Comparison of ENCODE assay signal across 23 cellular contexts in the genomic region with DNA sequence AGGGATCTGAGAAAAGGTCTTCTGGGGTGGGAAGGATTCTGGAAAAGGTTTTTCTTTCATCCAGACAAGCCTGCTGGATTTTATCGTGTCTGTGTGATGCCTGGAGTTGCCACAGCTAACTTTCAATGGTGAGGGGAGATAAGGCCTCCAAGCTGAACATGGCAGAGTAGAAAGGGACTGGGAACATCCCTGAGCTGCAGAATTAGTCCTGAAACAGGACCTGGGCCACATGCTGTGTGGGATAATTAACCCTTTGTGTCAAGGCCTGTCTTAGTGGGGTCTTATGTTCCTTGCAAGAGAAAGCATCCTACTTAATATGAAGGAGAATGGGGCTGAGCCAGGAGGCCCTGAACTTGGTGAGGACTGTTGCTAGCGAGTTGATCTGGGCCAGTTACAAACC.
DNase-seq lines count a peak whose midpoint lies in the region; ATAC-seq, FAIRE-seq and TF ChIP-seq lines count a peak whose summit lies in the region.
"Had no signal": no experiment of that assay in that cellular context is flagged by ENCODE, and none has a peak within 500 bp of the region (broad histone marks: within the 10 kb centered on the region; RNA-seq: fewer than 3 reads in every experiment).

No MANE protein-coding gene starts in this region.

- H3K27me3 Mint-ChIP-seq in neural progenitor cell (ENCODE audit: insufficient read depth, low read depth) (peaks cover 5% of the 10 kb centered on the region), chondrocyte (ENCODE audit: low read depth) (peaks cover 10% of the 10 kb centered on the region)
- H3K27me3 Mint-ChIP-seq: CD4-positive, CD25-positive, alpha-beta regulatory T cell had no signal

- no peaks in the 10 kb centered on the region for H3K9me3 Mint-ChIP-seq in neural progenitor cell
- H3K9me3 Mint-ChIP-seq in chondrocyte (ENCODE audit: low read depth): no peaks in the 10 kb centered on the region
- H3K9me3 Mint-ChIP-seq: CD8-positive, alpha-beta T cell had no signal

- H3K4me3 ChIP-seq in HepG2 (replicated peaks in 1 of 3; ENCODE audit: insufficient read depth in 1 of 3, low read depth in 2 of 3, low read length in 3 of 3) (no peak overlapping the region), right lobe of liver (no peak overlapping the region), neural progenitor cell (no peak overlapping the region)
- H3K4me3 ChIP-seq: BLaER1, GM23248 had no signal

- H3K4me3 Mint-ChIP-seq in neural progenitor cell: no peak overlapping the region
- H3K4me3 Mint-ChIP-seq in chondrocyte (ENCODE audit: unreplicated experiment): no peak overlapping the region
- H3K4me3 Mint-ChIP-seq: B cell; CD4-positive, CD25-positive, alpha-beta regulatory T cell; CD8-positive, alpha-beta T cell had no signal

- H4K20me1 ChIP-seq in HepG2 (ENCODE audit: insufficient read depth, low read length) (no peaks in the 10 kb centered on the region), neural progenitor cell (ENCODE audit: low read depth) (peaks cover 22% of the 10 kb centered on the region)
- H4K20me1 ChIP-seq: BLaER1 had no signal

- ATAC-seq in HepG2: no peak
- ATAC-seq in right lobe of liver: no peak
- ATAC-seq: CD8-positive, alpha-beta T cell had no signal

- H3K36me3 ChIP-seq in HepG2 (replicated peaks in 1 of 2; ENCODE audit: control insufficient read depth in 1 of 2, insufficient read depth in 2 of 2, low read length in 2 of 2) (peaks cover 17 to 52% of the 10 kb centered on the region in 2 experiments), right lobe of liver (no peaks in the 10 kb centered on the region), neural progenitor cell (no peaks in the 10 kb centered on the region)
- H3K36me3 ChIP-seq: BLaER1 had no signal

- TF ChIP-seq RAD21 in HepG2 (CRISPR knock-in tag; IDR thresholded peaks at IDR 0.05): no peak

- TF ChIP-seq POLR2A in HepG2 (IDR thresholded peaks at IDR 0.05; ENCODE audit: insufficient read depth in 1 of 2, low read depth in 2 of 2, low read length in 2 of 2) (no peak), right lobe of liver (IDR thresholded peaks at IDR 0.05) (no peak)

- no peaks in the 10 kb centered on the region for H3K9me3 ChIP-seq in HepG2 (ENCODE audit: low read length)
- no peaks in the 10 kb centered on the region for H3K9me3 ChIP-seq in right lobe of liver
- no peaks in the 10 kb centered on the region for H3K9me3 ChIP-seq in neural progenitor cell (ENCODE audit: low read depth)
- H3K9me3 ChIP-seq: BLaER1, Caco-2 had no signal

- 100% methylated on average over 2 of the region's 2 CpGs for WGBS in HepG2 (ENCODE audit: low lambda C conversion rate)
- 73% methylated on average over 2 of the region's 2 CpGs for WGBS in right lobe of liver (ENCODE audit: insufficient coverage, low coverage, low lambda C conversion rate, missing lambda C conversion rate)

- TF ChIP-seq EP300 in HepG2 (IDR thresholded peaks at IDR 0.05; ENCODE audit: low read depth in 2 of 2, low read length in 2 of 2) (no peak), HepG2 (CRISPR knock-in tag; IDR thresholded peaks at IDR 0.05; ENCODE audit: borderline replicate concordance) (no peak)

- H2AFZ ChIP-seq in HepG2 (ENCODE audit: low read length): no peak overlapping the region
- no peak overlapping the region for H2AFZ ChIP-seq in neural progenitor cell (replicated peaks)
- H2AFZ ChIP-seq: GM23248 had no signal

- H3K4me2 ChIP-seq in HepG2 (ENCODE audit: low read depth, low read length) (no peak overlapping the region), neural progenitor cell (no peak overlapping the region)
- H3K4me2 ChIP-seq: BLaER1 had no signal

- TF ChIP-seq CTCF in HepG2 (CRISPR knock-in tag; IDR thresholded peaks at IDR 0.05) (no peak), right lobe of liver (IDR thresholded peaks at IDR 0.05) (no peak), neural progenitor cell (IDR thresholded peaks at IDR 0.05) (no peak), chondrocyte (IDR thresholded peaks at IDR 0.05) (no peak)

- CTCF ChIA-PET in HepG2 (lab: Yijun Ruan, JAX; ENCODE audit: low intra/inter-chr PET ratio, low total read pairs): no interaction called here

- H3K4me1 ChIP-seq in HepG2 (ENCODE audit: insufficient read depth, low read length): no peaks in the 10 kb centered on the region
- no peaks in the 10 kb centered on the region for H3K4me1 ChIP-seq in right lobe of liver
- peaks cover 10% of the 10 kb centered on the region for H3K4me1 ChIP-seq in neural progenitor cell
- H3K4me1 ChIP-seq: BLaER1, Caco-2 had no signal

- DNase-seq in HepG2 (ENCODE audit: low spot score): no peak
- no peak for DNase-seq in right lobe of liver
- DNase-seq in iPS-NIHi11 (ENCODE audit: low spot score): peak; percentile 27
- peak; percentile 28 for DNase-seq in neural progenitor cell (ENCODE audit: low spot score)
- DNase-seq in chondrocyte (ENCODE audit: low spot score): no peak
- no peak for DNase-seq in activated CD8-positive, alpha-beta memory T cell treated with anti-CD3 and anti-CD28 coated beads for 24 hours
- DNase-seq: Caco-2; CD4-positive, CD25-positive, alpha-beta regulatory T cell; CD8-positive, alpha-beta T cell; DMS153; DND-41; GM23248; H7; HCEC 1CT had no signal

- FAIRE-seq in HepG2 (lab: Jason Lieb, UNC): no peak
- FAIRE-seq: A204.1, G401.6, GM12892, GM19239, H1 had no signal

- BruUV-seq in HepG2 (replicated peaks; lab: Mats Ljungman, UMichigan): no TSS peak

- H3K9ac ChIP-seq in HepG2 (ENCODE audit: insufficient read depth, low read depth, low read length) (no peak overlapping the region), neural progenitor cell (no peak overlapping the region)
- H3K9ac ChIP-seq: BLaER1, GM23248 had no signal

- peaks cover 3% of the 10 kb centered on the region for H3F3A ChIP-seq in neural progenitor cell (ENCODE audit: low read depth)

- no peak overlapping the region for H3K27ac ChIP-seq in HepG2 (ENCODE audit: extremely low read length, insufficient read depth, low read length)
- H3K27ac ChIP-seq in right lobe of liver: no peak overlapping the region
- H3K27ac ChIP-seq in neural progenitor cell: no peak overlapping the region
- H3K27ac ChIP-seq: 22Rv1, BLaER1, C4-2B, GM23248 had no signal

- POLR2A ChIA-PET in HepG2 (lab: Yijun Ruan, JAX): no interaction called here

- intact Hi-C loops in HepG2 (cut with micrococcal nuclease; ENCODE audit: unreplicated experiment) (no loop called here), right lobe of liver (cut with DNase I) (no loop called here)

- no peaks in the 10 kb centered on the region for H3K27me3 ChIP-seq in HepG2 (ENCODE audit: control insufficient read depth in 1 of 2, insufficient read depth in 2 of 2, low read length in 2 of 2)
- H3K27me3 ChIP-seq in right lobe of liver: no peaks in the 10 kb centered on the region
- no peaks in the 10 kb centered on the region for H3K27me3 ChIP-seq in neural progenitor cell
- H3K27me3 ChIP-seq: BLaER1 had no signal

- H3K36me3 Mint-ChIP-seq in neural progenitor cell (no peaks in the 10 kb centered on the region), chondrocyte (ENCODE audit: low read depth) (peaks cover 2% of the 10 kb centered on the region)
- H3K36me3 Mint-ChIP-seq: CD4-positive, CD25-positive, alpha-beta regulatory T cell; CD8-positive, alpha-beta T cell had no signal

- in situ Hi-C loops in HepG2 (cut with HindIII; ENCODE audit: extremely low pct_ligation_motif_present, low pct_unique_long_range_greater_than_20kb): no loop called here

- H3K27ac Mint-ChIP-seq in neural progenitor cell: no peak overlapping the region
- H3K27ac Mint-ChIP-seq in chondrocyte (ENCODE audit: unreplicated experiment): no peak overlapping the region
- H3K27ac Mint-ChIP-seq: B cell; CD8-positive, alpha-beta T cell had no signal

- H3K4me1 Mint-ChIP-seq in neural progenitor cell (peaks cover 18% of the 10 kb centered on the region), chondrocyte (ENCODE audit: low read depth) (no peaks in the 10 kb centered on the region)
- H3K4me1 Mint-ChIP-seq: B cell; CD4-positive, CD25-positive, alpha-beta regulatory T cell had no signal

- H3K79me2 ChIP-seq in HepG2 (ENCODE audit: insufficient read depth, low read length) (no peaks in the 10 kb centered on the region), neural progenitor cell (ENCODE audit: low read depth) (no peaks in the 10 kb centered on the region)

TF ChIP-seq in HepG2, 621 proteins besides CTCF, POLR2A, EP300 and RAD21:
- no peak for TF ChIP-seq ZNF775 (CRISPR knock-in tag; IDR thresholded peaks at IDR 0.05; ENCODE audit: borderline replicate concordance)
- TF ChIP-seq ZNF652 (CRISPR knock-in tag; IDR thresholded peaks at IDR 0.05; ENCODE audit: borderline replicate concordance, low read depth): peak; percentile 41; the same call in 1 of the 2 replicates

Comparison
In these comparisons a context has a peak if more than half of its experiments do, and no peak if none do; other contexts are left out.
1. DNase-seq: peak in iPS-NIHi11 (single experiment) and neural progenitor cell (single experiment); none in HepG2 (single experiment), right lobe of liver (0 of 3), chondrocyte (single experiment) and activated CD8-positive, alpha-beta memory T cell treated with anti-CD3 and anti-CD28 coated beads for 24 hours (single experiment).